25 cellular contexts compared by ENCODE assay signal in genomic region chr1:32771561-32772280, GRCh38. TPM values are rescaled to one million over a fixed set of nuclear protein-coding genes. Genes with fewer than 3 reads are reported as not detected.
DNase-seq lines count a peak whose midpoint lies in the region; ATAC-seq, FAIRE-seq and TF ChIP-seq lines count a peak whose summit lies in the region.
"Had no signal": no experiment of that assay in that cellular context is flagged by ENCODE, and none has a peak within 500 bp of the region (broad histone marks: within the 10 kb centered on the region; RNA-seq: fewer than 3 reads in every experiment).

No MANE protein-coding gene starts in this region.

- no peak overlapping the region for H3K4me2 ChIP-seq in HepG2 (ENCODE audit: low read depth, low read length)
- H3K4me2 ChIP-seq: hepatocyte had no signal

- H3K27ac ChIP-seq in HepG2 (ENCODE audit: extremely low read length, insufficient read depth, low read length): no peak overlapping the region
- H3K27ac ChIP-seq in right lobe of liver: no peak overlapping the region
- peak overlapping the region; percentile 100 for H3K27ac ChIP-seq in RWPE1
- no peak overlapping the region for H3K27ac ChIP-seq in upper lobe of right lung
- H3K27ac ChIP-seq in Peyer's patch: no peak overlapping the region
- H3K27ac ChIP-seq: left lung, parathyroid adenoma, SK-N-MC had no signal

- no peak for FAIRE-seq in HepG2 (lab: Jason Lieb, UNC)
- FAIRE-seq: A549 had no signal

- CTCF ChIA-PET in HepG2 (lab: Yijun Ruan, JAX; ENCODE audit: low intra/inter-chr PET ratio, low total read pairs) (interaction anchor here (1.8 to 4.4 kb wide), 2 partner anchors 30 to 59 kb away, joined by 13 to 88 read pairs; a partner anchor contains a TSS), RWPE1 (lab: Yijun Ruan, JAX) (interaction anchor here (0.5 to 8.4 kb wide), 5 partner anchors 20 to 371 kb away, joined by 3 to 132 read pairs (median 4); no protein-coding TSS in a partner anchor)

- H3K4me3 ChIP-seq in HepG2 (replicated peaks in 1 of 3; ENCODE audit: insufficient read depth in 1 of 3, low read depth in 2 of 3, low read length in 3 of 3): no peak overlapping the region
- no peak overlapping the region for H3K4me3 ChIP-seq in right lobe of liver
- no peak overlapping the region for H3K4me3 ChIP-seq in upper lobe of right lung
- no peak overlapping the region for H3K4me3 ChIP-seq in Peyer's patch
- H3K4me3 ChIP-seq: A549, hepatocyte, left lung, SK-N-MC, upper lobe of left lung had no signal

- BruUV-seq in HepG2 (replicated peaks; lab: Mats Ljungman, UMichigan): no TSS peak

- no peaks in the 10 kb centered on the region for H4K20me1 ChIP-seq in HepG2 (ENCODE audit: insufficient read depth, low read length)

- H3K9me3 ChIP-seq in HepG2 (ENCODE audit: low read length) (no peaks in the 10 kb centered on the region), right lobe of liver (no peaks in the 10 kb centered on the region), upper lobe of right lung (no peaks in the 10 kb centered on the region), Peyer's patch (no peaks in the 10 kb centered on the region)
- H3K9me3 ChIP-seq: A549, left lung, upper lobe of left lung had no signal

- TF ChIP-seq CTCF in HepG2 (CRISPR knock-in tag; IDR thresholded peaks at IDR 0.05) (no peak), right lobe of liver (IDR thresholded peaks at IDR 0.05) (no peak), RWPE1 (conservative IDR thresholded peaks at IDR 0.05; ENCODE audit: low read depth) (no peak), upper lobe of right lung (IDR thresholded peaks at IDR 0.05) (no peak), Peyer's patch (IDR thresholded peaks at IDR 0.05) (no peak)

- H3K4me1 ChIP-seq in HepG2 (ENCODE audit: insufficient read depth, low read length): peaks cover 11% of the 10 kb centered on the region
- H3K4me1 ChIP-seq in right lobe of liver: no peaks in the 10 kb centered on the region
- peaks cover 33% of the 10 kb centered on the region for H3K4me1 ChIP-seq in upper lobe of right lung
- H3K4me1 ChIP-seq in Peyer's patch: peaks cover 0 to 7% (median 0%) of the 10 kb centered on the region in 4 donors

- in situ Hi-C loops in HepG2 (cut with HindIII; ENCODE audit: extremely low pct_ligation_motif_present, low pct_unique_long_range_greater_than_20kb): no loop called here

- peak; percentile 4 for ATAC-seq in HepG2
- ATAC-seq in right lobe of liver: no peak
- ATAC-seq in upper lobe of right lung: no peak
- no peak for ATAC-seq in GM18868 (IDR thresholded peaks at IDR 0.05; ENCODE audit: unreplicated experiment)
- no peak for ATAC-seq in HG03280 (IDR thresholded peaks at IDR 0.05; ENCODE audit: unreplicated experiment)
- ATAC-seq: left lung had no signal

- WGBS in HepG2 (ENCODE audit: low lambda C conversion rate): 95% methylated on average over 8 of the region's 30 CpGs
- 75% methylated on average over 4 of the region's 30 CpGs for WGBS in right lobe of liver (ENCODE audit: insufficient coverage, low coverage, low lambda C conversion rate, missing lambda C conversion rate)

- H2AFZ ChIP-seq in HepG2 (ENCODE audit: low read length): no peak overlapping the region
- H2AFZ ChIP-seq: hepatocyte, parathyroid adenoma had no signal

- TF ChIP-seq POLR2A in HepG2 (IDR thresholded peaks at IDR 0.05; ENCODE audit: insufficient read depth in 1 of 2, low read depth in 2 of 2, low read length in 2 of 2) (no peak), right lobe of liver (IDR thresholded peaks at IDR 0.05) (no peak), Peyer's patch (IDR thresholded peaks at IDR 0.05) (no peak)

- TF ChIP-seq EP300 in HepG2 (IDR thresholded peaks at IDR 0.05; ENCODE audit: low read depth in 2 of 2, low read length in 2 of 2): no peak
- TF ChIP-seq EP300 in HepG2 (CRISPR knock-in tag; IDR thresholded peaks at IDR 0.05; ENCODE audit: borderline replicate concordance): no peak

- intact Hi-C loops in HepG2 (cut with micrococcal nuclease; ENCODE audit: unreplicated experiment) (loop anchor here (2.0 kb wide), 1 partner anchor 29 kb away; no protein-coding TSS in a partner anchor), right lobe of liver (cut with DNase I) (loop anchor here (5.0 kb wide), 1 partner anchor 59 kb away; no protein-coding TSS in a partner anchor), upper lobe of right lung (cut with DNase I) (loop anchor here (5.0 kb wide), 1 partner anchor 59 kb away; no protein-coding TSS in a partner anchor)

- DNase-seq in HepG2 (ENCODE audit: low spot score) (no peak), right lobe of liver (no peak), RWPE1 (ENCODE audit: low spot score) (no peak), left kidney (ENCODE audit: low read depth, low spot score) (peak; percentile 76), upper lobe of right lung (peak; percentile 60), Peyer's patch (no peak)
- DNase-seq: activated CD4-positive, alpha-beta T cell treated with anti-CD3 and anti-CD28 coated beads, Interleukin-2, amount 10 ng/mL, durations not matched to agents 24 days and 14 days; activated naive CD4-positive, alpha-beta T cell; activated T-cell treated with anti-CD3 and anti-CD28 coated beads, Interleukin-2, amount 50 U/mL, for 48 hours; effector CD8-positive, alpha-beta T cell; erythroblast; foreskin fibroblast; immature natural killer cell; KG1; left lung; NCI-H510A; stimulated activated CD8-positive, alpha-beta memory T cell treated with anti-CD3 and anti-CD28 coated beads, Interleukin-4, amount 100 ng/mL, for 48 hours; T-helper 2 cell had no signal

- no peaks in the 10 kb centered on the region for H3K79me2 ChIP-seq in HepG2 (ENCODE audit: insufficient read depth, low read length)
- H3K79me2 ChIP-seq: parathyroid adenoma had no signal

- POLR2A ChIA-PET in HepG2 (lab: Yijun Ruan, JAX) (interaction anchor here (0.7 to 4.9 kb wide), 6 partner anchors 12 to 121 kb away, joined by 3 to 51 read pairs (median 8); partner anchors contain the start of gene RBBP4), RWPE1 (lab: Yijun Ruan, JAX; ENCODE audit: low non-redundant PET) (interaction anchor here (0.6 kb wide), 3 partner anchors 55 to 308 kb away, joined by 3 to 6 read pairs (median 6); no protein-coding TSS in a partner anchor)

- peaks cover 16 to 34% of the 10 kb centered on the region in 2 experiments for H3K36me3 ChIP-seq in HepG2 (replicated peaks in 1 of 2; ENCODE audit: control insufficient read depth in 1 of 2, insufficient read depth in 2 of 2, low read length in 2 of 2)
- H3K36me3 ChIP-seq in right lobe of liver: peaks cover 0 to 33% (median 11%) of the 10 kb centered on the region in 4 donors
- H3K36me3 ChIP-seq in upper lobe of right lung: peaks cover 45% of the 10 kb centered on the region
- peaks cover 0 to 54% (median 0%) of the 10 kb centered on the region in 3 donors for H3K36me3 ChIP-seq in Peyer's patch

- H3K9ac ChIP-seq in HepG2 (ENCODE audit: insufficient read depth, low read depth, low read length): no peak overlapping the region
- H3K9ac ChIP-seq: parathyroid adenoma had no signal

- no peaks in the 10 kb centered on the region for H3K27me3 ChIP-seq in HepG2 (ENCODE audit: control insufficient read depth in 1 of 2, insufficient read depth in 2 of 2, low read length in 2 of 2)
- no peaks in the 10 kb centered on the region for H3K27me3 ChIP-seq in right lobe of liver
- H3K27me3 ChIP-seq in upper lobe of right lung: no peaks in the 10 kb centered on the region
- H3K27me3 ChIP-seq in Peyer's patch: no peaks in the 10 kb centered on the region
- H3K27me3 ChIP-seq: hepatocyte, left lung, upper lobe of left lung had no signal

- TF ChIP-seq RAD21 in HepG2 (CRISPR knock-in tag; IDR thresholded peaks at IDR 0.05): no peak

RNA-seq across cellular contexts. Expression of gene YARS1, which starts 45.4 kb away (rescaled TPM):
- 102 and 113 TPM in 2 replicates for total RNA-seq in HepG2 (2016; rRNA removed; fragmentation: Illumina TruSeq; extraction: Trizol)
- 36.6 and 40.5 TPM in 2 replicates for total RNA-seq in HepG2 (2016; cell fraction: cytosol; rRNA removed; fragmentation: Illumina TruSeq; extraction: Trizol; ENCODE audit: low read depth)
- total RNA-seq in HepG2 (2016; cell fraction: insoluble cytoplasmic fraction; rRNA removed; fragmentation: Illumina TruSeq; extraction: Trizol): 96.0 and 117 TPM in 2 replicates
- total RNA-seq in HepG2 (2016; cell fraction: membrane; rRNA removed; fragmentation: Illumina TruSeq; extraction: Trizol): 43.4 and 44.4 TPM in 2 replicates
- 70.7 and 78.7 TPM in 2 replicates for total RNA-seq in HepG2 (2016; cell fraction: nucleus; rRNA removed; fragmentation: Illumina TruSeq; extraction: Trizol)
- polyA plus RNA-seq in HepG2 (2011; rRNA removed): 50.1 and 52.2 TPM in 2 replicates
- 32.2 and 38.5 TPM in 2 replicates for polyA plus RNA-seq in HepG2 (2011; cell fraction: cytosol; rRNA removed)
- 91.6 and 121 TPM in 2 replicates for polyA plus RNA-seq in HepG2 (2011; cell fraction: nucleus; rRNA removed)
- polyA plus RNA-seq in HepG2 (2012): 124 and 158 TPM in 2 replicates
- 11.8 and 14.3 TPM in 2 replicates for polyA plus RNA-seq in HepG2 (2016; cell fraction: cytosol; fragmentation: Illumina TruSeq; extraction: Trizol; ENCODE audit: low read depth)
- 83.4 and 91.9 TPM in 2 replicates for polyA plus RNA-seq in HepG2 (2016; cell fraction: insoluble cytoplasmic fraction; fragmentation: Illumina TruSeq; extraction: Trizol; ENCODE audit: low read depth)
- 20.7 and 20.8 TPM in 2 replicates for polyA plus RNA-seq in HepG2 (2016; cell fraction: membrane; fragmentation: Illumina TruSeq; extraction: Trizol; ENCODE audit: low read depth)
- polyA plus RNA-seq in HepG2 (2016; cell fraction: nucleus; fragmentation: Illumina TruSeq; extraction: Trizol; ENCODE audit: insufficient read depth, low read depth): 117 TPM in 2 replicates
- 68.0 and 103 TPM in 2 replicates for polyA minus RNA-seq in HepG2 (2011; rRNA and poly(A)+ RNA removed; ENCODE audit: low replicate concordance)
- polyA minus RNA-seq in HepG2 (2011; cell fraction: cytosol; rRNA and poly(A)+ RNA removed): 43.2 and 68.7 TPM in 2 replicates
- polyA minus RNA-seq in HepG2 (2011; cell fraction: nucleus; rRNA and poly(A)+ RNA removed): 63.1 and 101 TPM in 2 replicates
- total RNA-seq in right lobe of liver: 10 to 100 TPM; 37.4 to 84.3 (median 53.5) TPM
- total RNA-seq in upper lobe of right lung: 111 TPM
- total RNA-seq in Peyer's patch: 10 to 100 TPM; 29.6 to 93.3 (median 50.4) TPM

RNA-seq across cellular contexts. Expression of gene S100PBP, which starts 45.7 kb away (rescaled TPM):
- total RNA-seq in HepG2 (2016; rRNA removed; fragmentation: Illumina TruSeq; extraction: Trizol) (26.1 and 28.4 TPM in 2 replicates), right lobe of liver (10 to 100 TPM in 4 of 6 experiments, 1 to 10 TPM in 2; 7.6 to 14.6 (median 10.5) TPM), upper lobe of right lung (34.9 TPM), Peyer's patch (100 to 1,000 TPM in 1 of 4 donors, 10 to 100 TPM in 3; 44.3 to 178 (median 58.1) TPM)
- total RNA-seq in HepG2 (2016; cell fraction: cytosol; rRNA removed; fragmentation: Illumina TruSeq; extraction: Trizol; ENCODE audit: low read depth): 18.1 and 18.8 TPM in 2 replicates
- total RNA-seq in HepG2 (2016; cell fraction: insoluble cytoplasmic fraction; rRNA removed; fragmentation: Illumina TruSeq; extraction: Trizol): 24.5 and 27.7 TPM in 2 replicates
- total RNA-seq in HepG2 (2016; cell fraction: membrane; rRNA removed; fragmentation: Illumina TruSeq; extraction: Trizol): 22.6 and 25.5 TPM in 2 replicates
- total RNA-seq in HepG2 (2016; cell fraction: nucleus; rRNA removed; fragmentation: Illumina TruSeq; extraction: Trizol): 24.5 and 34.9 TPM in 2 replicates
- polyA plus RNA-seq in HepG2 (2011; rRNA removed): 17.9 and 20.4 TPM in 2 replicates
- 6.8 and 11.2 TPM in 2 replicates for polyA plus RNA-seq in HepG2 (2011; cell fraction: cytosol; rRNA removed)
- polyA plus RNA-seq in HepG2 (2011; cell fraction: nucleus; rRNA removed): 18.2 and 22.4 TPM in 2 replicates
- polyA plus RNA-seq in HepG2 (2012): 10.8 and 13.1 TPM in 2 replicates
- 4.2 and 4.7 TPM in 2 replicates for polyA plus RNA-seq in HepG2 (2016; cell fraction: cytosol; fragmentation: Illumina TruSeq; extraction: Trizol; ENCODE audit: low read depth)
- 19.5 and 20.9 TPM in 2 replicates for polyA plus RNA-seq in HepG2 (2016; cell fraction: insoluble cytoplasmic fraction; fragmentation: Illumina TruSeq; extraction: Trizol; ENCODE audit: low read depth)
- 5.3 and 5.6 TPM in 2 replicates for polyA plus RNA-seq in HepG2 (2016; cell fraction: membrane; fragmentation: Illumina TruSeq; extraction: Trizol; ENCODE audit: low read depth)
- 49.7 and 53.4 TPM in 2 replicates for polyA plus RNA-seq in HepG2 (2016; cell fraction: nucleus; fragmentation: Illumina TruSeq; extraction: Trizol; ENCODE audit: insufficient read depth, low read depth)
- polyA minus RNA-seq in HepG2 (2011; rRNA and poly(A)+ RNA removed; ENCODE audit: low replicate concordance): 20.9 and 25.1 TPM in 2 replicates
- polyA minus RNA-seq in HepG2 (2011; cell fraction: cytosol; rRNA and poly(A)+ RNA removed): 9.6 and 12.2 TPM in 2 replicates
- 44.3 and 47.9 TPM in 2 replicates for polyA minus RNA-seq in HepG2 (2011; cell fraction: nucleus; rRNA and poly(A)+ RNA removed)

Comparison
In these comparisons a context has a peak if more than half of its experiments do, and no peak if none do; other contexts are left out.
1. DNase-seq: peak in left kidney (single experiment) and upper lobe of right lung (single experiment); none in HepG2 (single experiment), right lobe of liver (0 of 3), RWPE1 (single experiment) and Peyer's patch (0 of 3).